Comparison of ENCODE assay signal across 16 cellular contexts in the genomic region with DNA sequence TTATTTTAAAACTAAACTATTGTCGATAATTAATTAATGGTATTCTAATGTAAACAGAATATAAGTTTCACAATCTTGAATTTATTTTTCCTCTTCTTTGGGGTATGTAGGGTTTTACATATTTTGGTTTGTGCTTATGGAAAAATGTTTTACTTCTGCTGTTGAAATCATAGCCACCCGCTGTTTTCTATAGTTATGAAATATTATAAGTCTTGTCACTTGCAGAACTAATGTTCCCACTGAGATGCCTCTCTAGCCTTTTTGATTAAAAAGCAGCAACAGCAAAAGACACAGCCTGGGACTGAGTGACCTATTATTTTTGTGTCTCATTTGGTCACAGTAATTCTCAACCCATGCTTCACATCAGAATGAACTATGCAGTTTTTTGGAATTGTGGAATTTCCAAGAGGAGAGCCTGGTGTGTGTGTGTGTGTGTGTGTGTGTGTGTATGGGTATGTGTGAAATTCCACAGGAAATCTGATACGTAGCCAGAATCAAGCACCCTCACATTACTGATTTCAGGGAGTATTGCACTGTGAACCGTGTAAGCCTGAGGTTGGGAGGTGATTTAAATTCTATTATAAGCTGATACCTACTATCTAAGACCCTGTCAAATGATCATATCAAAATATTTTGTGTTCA.
"Had no signal": no experiment of that assay in that cellular context is flagged by ENCODE, and none has a peak within 500 bp of the region (broad histone marks: within the 10 kb centered on the region; RNA-seq: fewer than 3 reads in every experiment).

No MANE protein-coding gene starts in this region.

- H3K9me3 ChIP-seq: gastroesophageal sphincter, mucosa of descending colon, ovary, sigmoid colon, thoracic aorta, upper lobe of right lung had no signal

- H3K36me3 Mint-ChIP-seq: stimulated activated effector memory CD8-positive, alpha-beta T cell treated with anti-CD3 and anti-CD28 coated beads, Interleukin-12 subunit alpha, Interleukin-12 subunit beta, amount 100 ng/mL, for 72 hours had no signal

- H3K9me3 Mint-ChIP-seq: endodermal cell; stimulated activated effector memory CD8-positive, alpha-beta T cell treated with anti-CD3 and anti-CD28 coated beads, Interleukin-12 subunit alpha, Interleukin-12 subunit beta, amount 100 ng/mL, for 72 hours had no signal

- H3K4me3 Mint-ChIP-seq: endodermal cell; stimulated activated effector memory CD8-positive, alpha-beta T cell treated with anti-CD3 and anti-CD28 coated beads, Interleukin-12 subunit alpha, Interleukin-12 subunit beta, amount 100 ng/mL, for 72 hours had no signal

- H3K36me3 ChIP-seq: gastroesophageal sphincter, ovary, sigmoid colon, thoracic aorta, upper lobe of right lung had no signal

- H3K4me3 ChIP-seq: dorsolateral prefrontal cortex, gastroesophageal sphincter, mucosa of descending colon, ovary, sigmoid colon, thoracic aorta, upper lobe of right lung had no signal

- ATAC-seq: gastroesophageal sphincter, left lobe of liver, mucosa of descending colon had no signal

- H3K27ac Mint-ChIP-seq: endodermal cell; stimulated activated effector memory CD8-positive, alpha-beta T cell treated with anti-CD3 and anti-CD28 coated beads, Interleukin-12 subunit alpha, Interleukin-12 subunit beta, amount 100 ng/mL, for 72 hours had no signal

- H3K4me1 ChIP-seq: upper lobe of right lung had no signal

- H3K4me1 Mint-ChIP-seq: stimulated activated effector memory CD8-positive, alpha-beta T cell treated with anti-CD3 and anti-CD28 coated beads, Interleukin-12 subunit alpha, Interleukin-12 subunit beta, amount 100 ng/mL, for 72 hours had no signal

- H3K27me3 ChIP-seq: dorsolateral prefrontal cortex, gastroesophageal sphincter, ovary, sigmoid colon, upper lobe of right lung had no signal

- DNase-seq: activated CD4-positive, alpha-beta T cell treated with anti-CD3 and anti-CD28 coated beads for 48 hours; activated naive CD4-positive, alpha-beta T cell treated with Interleukin-2 at 50 U/mL for 16 hours; aorta; dorsolateral prefrontal cortex; endodermal cell; mucosa of descending colon; ovary; sigmoid colon; stimulated activated CD4-positive, alpha-beta T cell treated with anti-CD3 and anti-CD28 coated beads, Interleukin-12 subunit alpha, Interleukin-12 subunit beta, amount 100 ng/mL, for 4 hours; stimulated activated CD4-positive, alpha-beta T cell treated with anti-CD3 and anti-CD28 coated beads, Interleukin-2, amount 100 ng/mL, for 24 hours; T-helper 2 cell; upper lobe of right lung had no signal

- H3K27ac ChIP-seq: dorsolateral prefrontal cortex, gastroesophageal sphincter, ovary, sigmoid colon, thoracic aorta, upper lobe of right lung had no signal
